In genomic region chr7:21805793-21806192, GRCh38 we compare ENCODE assay signal across 28 cellular contexts.
"Had no signal": no experiment of that assay in that cellular context is flagged by ENCODE, and none has a peak within 500 bp of the region (broad histone marks: within the 10 kb centered on the region; RNA-seq: fewer than 3 reads in every experiment).

No MANE protein-coding gene starts in this region.

- H3K9me3 Mint-ChIP-seq: effector memory CD8-positive, alpha-beta T cell; endodermal cell had no signal

- H3K4me1 Mint-ChIP-seq: endodermal cell, mesothelial cell of epicardium had no signal

- H3K4me3 ChIP-seq: colonic mucosa, esophagus squamous epithelium, gastrocnemius medialis, heart right ventricle, left lung, lower lobe of right lung, mucosa of descending colon had no signal

- H3K36me3 ChIP-seq: colonic mucosa, esophagus squamous epithelium, gastrocnemius medialis, heart right ventricle, left lung, lower lobe of right lung had no signal

- H3K36me3 Mint-ChIP-seq: mesothelial cell of epicardium had no signal

- H3K27me3 Mint-ChIP-seq: dendritic cell treated with granulocyte-macrophage colony-stimulating factor and Interleukin-4, amounts not matched to agents 40 ng/mL and 50 ng/mL, for 4 days had no signal

- DNase-seq: colonic mucosa; cortex of kidney; effector CD8-positive, alpha-beta T cell; effector memory CD8-positive, alpha-beta T cell; endodermal cell; erythroblast; esophagus squamous epithelium; foreskin fibroblast; foreskin melanocyte; gastrocnemius medialis; glutamatergic neuron; head of caudate nucleus; heart right ventricle; hippocampal formation; islet precursor cell; kidney; kidney glomerular epithelial cell; left colon; left lung; left ventricle myocardium superior; lower lobe of right lung; mesenchymal stem cell; mucosa of descending colon had no signal

- H3K4me3 Mint-ChIP-seq: dendritic cell treated with granulocyte-macrophage colony-stimulating factor and Interleukin-4, amounts not matched to agents 40 ng/mL and 50 ng/mL, for 4 days; effector memory CD8-positive, alpha-beta T cell; endodermal cell; mesothelial cell of epicardium had no signal

- ATAC-seq: effector memory CD8-positive, alpha-beta T cell; esophagus mucosa; gastrocnemius medialis; heart right ventricle; left colon; left ventricle myocardium superior; mucosa of descending colon had no signal

- FAIRE-seq: endometrium, kidney had no signal

- H3K27me3 ChIP-seq: colonic mucosa, esophagus squamous epithelium, gastrocnemius medialis, heart right ventricle, left lung had no signal

- H3K27ac ChIP-seq: colonic mucosa, epithelial cell of prostate, esophagus squamous epithelium, gastrocnemius medialis, heart right ventricle, left lung, lower lobe of right lung had no signal

- H3K27ac Mint-ChIP-seq: dendritic cell treated with granulocyte-macrophage colony-stimulating factor and Interleukin-4, amounts not matched to agents 40 ng/mL and 50 ng/mL, for 4 days; effector memory CD8-positive, alpha-beta T cell; endodermal cell; mesothelial cell of epicardium had no signal

- H3K9me3 ChIP-seq: colonic mucosa, esophagus squamous epithelium, gastrocnemius medialis, heart right ventricle, left lung, lower lobe of right lung, mucosa of descending colon had no signal

- H3K4me1 ChIP-seq: colonic mucosa, esophagus squamous epithelium, gastrocnemius medialis, heart right ventricle, left lung, lower lobe of right lung had no signal
